8 cellular contexts compared by ENCODE assay signal in the genomic region with DNA sequence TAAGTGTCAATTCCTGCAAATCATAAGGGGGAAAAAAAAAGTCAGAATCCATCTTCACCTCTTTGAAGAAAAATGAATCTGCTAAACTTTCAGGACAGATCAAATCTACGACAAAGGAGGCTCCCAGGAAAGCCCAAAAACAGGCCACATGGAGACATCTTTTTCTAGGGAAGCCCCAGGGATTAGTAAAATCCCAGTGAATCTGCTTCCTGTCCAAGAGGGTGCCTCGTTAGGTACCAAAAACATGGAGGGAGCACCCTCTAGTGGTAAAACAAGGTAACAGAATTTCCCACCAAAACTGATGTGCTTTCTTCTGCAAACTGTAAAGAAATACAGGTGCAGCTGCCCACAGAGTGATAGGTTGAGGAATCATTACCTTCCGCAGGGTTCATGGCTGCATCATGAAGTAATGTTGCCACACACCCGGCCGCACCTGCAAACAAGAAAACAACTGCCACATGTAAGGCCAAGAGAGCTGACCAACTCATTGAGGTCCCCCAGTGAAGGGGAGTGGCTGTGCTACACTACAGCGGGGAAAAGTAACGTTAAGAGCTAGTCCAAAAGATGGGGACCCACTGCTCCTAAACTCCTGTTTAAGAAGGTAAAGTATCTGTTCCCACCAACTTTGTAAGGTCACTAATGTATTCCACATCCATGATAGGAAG. TPM values are rescaled to one million over a fixed set of nuclear protein-coding genes. Genes with fewer than 3 reads are reported as not detected.
DNase-seq lines count a peak whose midpoint lies in the region; ATAC-seq, FAIRE-seq and TF ChIP-seq lines count a peak whose summit lies in the region.

No MANE protein-coding gene starts in this region.

- no peaks in the 10 kb centered on the region for H3F3A ChIP-seq in PC-9 (ENCODE audit: insufficient read depth, low read depth)

- H3K4me3 ChIP-seq in PC-9 = no peak overlapping the region
- H3K4me3 ChIP-seq in bronchial epithelial cell (ENCODE audit: low read depth, low read length) = no peak overlapping the region
- no peak overlapping the region for H3K4me3 ChIP-seq in kidney epithelial cell (ENCODE audit: low read depth, low read length)

- H4K20me1 ChIP-seq in PC-9 (ENCODE audit: insufficient read depth) = no peaks in the 10 kb centered on the region

- no peak for FAIRE-seq in bronchial epithelial cell (lab: Jason Lieb, UNC)

- H3K36me3 ChIP-seq in PC-9 (ENCODE audit: low read depth) (no peaks in the 10 kb centered on the region), bronchial epithelial cell (ENCODE audit: control insufficient read depth, insufficient read depth, low read length) (peaks cover 17% of the 10 kb centered on the region), kidney epithelial cell (ENCODE audit: control insufficient read depth, insufficient read depth, low read length) (peaks cover 2% of the 10 kb centered on the region)

- H3K4me2 ChIP-seq in PC-9 = no peak overlapping the region

- no peaks in the 10 kb centered on the region for H3K4me1 ChIP-seq in PC-9 (replicated peaks; ENCODE audit: insufficient read depth)

- no peaks in the 10 kb centered on the region for H3K9me3 ChIP-seq in PC-9 (ENCODE audit: insufficient read depth, low read depth)

- intact Hi-C loops in PC-9 (cut with micrococcal nuclease; ENCODE audit: unreplicated experiment) = loop anchor here (1.0 kb wide), 3 partner anchors 52 to 220 kb away; no protein-coding TSS in a partner anchor

- no peak overlapping the region for H2AFZ ChIP-seq in PC-9

- no peaks in the 10 kb centered on the region for H3K27me3 ChIP-seq in PC-9 (ENCODE audit: insufficient read depth, low read depth)
- no peaks in the 10 kb centered on the region for H3K27me3 ChIP-seq in bronchial epithelial cell (ENCODE audit: control insufficient read depth, insufficient read depth, low read length)
- no peaks in the 10 kb centered on the region for H3K27me3 ChIP-seq in kidney epithelial cell (ENCODE audit: control insufficient read depth, insufficient read depth, low read length)

- H3K27ac ChIP-seq in PC-9 = no peak overlapping the region

- DNase-seq in activated gamma-delta T cell treated with Interleukin-2 at 50 U/mL for 16 hours = peak; percentile 29
- DNase-seq in activated gamma-delta T cell (lab: John Stamatoyannopoulos, UW) = no peak
- DNase-seq in HPDE6-E6E7 (ENCODE audit: extremely low spot score) = peak; percentile 47
- DNase-seq in PC-9 = peak; percentile 25 to 55
- DNase-seq in bronchial epithelial cell (ENCODE audit: low read depth) = peak; percentile 66
- no peak for DNase-seq in kidney epithelial cell (ENCODE audit: low read depth)
- peak; percentile 35 for DNase-seq in stromal cell of bone marrow (ENCODE audit: low read depth)

- ATAC-seq in GM21528 (IDR thresholded peaks at IDR 0.05; ENCODE audit: low FRiP score, unreplicated experiment) = no peak

- no TSS peak for BruUV-seq in PC-9 (replicated peaks; lab: Mats Ljungman, UMichigan)

- peaks cover 14% of the 10 kb centered on the region; the same call in 1 of the 2 replicates for H3K79me2 ChIP-seq in PC-9 (ENCODE audit: low read depth)

- TF ChIP-seq CTCF in PC-9 (conservative IDR thresholded peaks at IDR 0.05) = peak; percentile 80
- TF ChIP-seq CTCF in bronchial epithelial cell (IDR thresholded peaks at IDR 0.05; ENCODE audit: insufficient read depth, low read length, severe bottlenecking) = peak; percentile 78
- peak; percentile 75 for TF ChIP-seq CTCF in kidney epithelial cell (IDR thresholded peaks at IDR 0.05; ENCODE audit: insufficient read depth, low read length, poor library complexity, severe bottlenecking)

- CTCF ChIA-PET in PC-9 (lab: Charles Lee) = interaction anchor here (0.6 to 1.0 kb wide), 3 partner anchors 176 to 907 kb away, joined by 3 to 5 read pairs (median 3); no protein-coding TSS in a partner anchor

- no peaks in the 10 kb centered on the region for H3K9me2 ChIP-seq in PC-9 (ENCODE audit: insufficient read depth)

- POLR2A ChIA-PET in PC-9 (lab: Charles Lee; ENCODE audit: unreplicated experiment) = no interaction called here

RNA-seq across cellular contexts. Expression of a gene that starts 7.9 kb away (rescaled TPM):
- total RNA-seq in PC-9 (2021) = 17.6 and 17.7 TPM in 2 replicates
- total RNA-seq in bronchial epithelial cell = 15.4 and 17.4 TPM in 2 replicates
- total RNA-seq in kidney epithelial cell = 7.9 and 8.1 TPM in 2 replicates

RNA-seq across cellular contexts. Expression of a gene that starts 47.0 kb away (rescaled TPM):
- total RNA-seq in PC-9 (2021) = 4.2 and 5.4 TPM in 2 replicates
- total RNA-seq in bronchial epithelial cell = 10.5 and 19.0 TPM in 2 replicates
- total RNA-seq in kidney epithelial cell = 27.7 and 29.1 TPM in 2 replicates

Comparison
In these comparisons a context has a peak if more than half of its experiments do, and no peak if none do; other contexts are left out.
1. DNase-seq: peak in activated gamma-delta T cell treated with Interleukin-2 at 50 U/mL for 16 hours (single experiment), HPDE6-E6E7 (single experiment), PC-9 (2 of 2), bronchial epithelial cell (single experiment) and stromal cell of bone marrow (single experiment); none in activated gamma-delta T cell (single experiment) and kidney epithelial cell (single experiment).
2. Peak in every context shown above with its lines, with median percentiles within 50 percentile points of each other: CTCF ChIP-seq.